ENCODE assay signal across 1 cellular context in genomic region chr17:996554-997344, GRCh38.
TF ChIP-seq lines count a peak whose summit lies in the region.

TSS of gene TIMM22 (plus strand) at chr17:997129. CDS start at chr17:997143, 14 bp downstream.

TF ChIP-seq in HepG2, 621 proteins besides CTCF, POLR2A, EP300 and RAD21 (continued from another document and continues in another):
- TF ChIP-seq, protein P1, sequence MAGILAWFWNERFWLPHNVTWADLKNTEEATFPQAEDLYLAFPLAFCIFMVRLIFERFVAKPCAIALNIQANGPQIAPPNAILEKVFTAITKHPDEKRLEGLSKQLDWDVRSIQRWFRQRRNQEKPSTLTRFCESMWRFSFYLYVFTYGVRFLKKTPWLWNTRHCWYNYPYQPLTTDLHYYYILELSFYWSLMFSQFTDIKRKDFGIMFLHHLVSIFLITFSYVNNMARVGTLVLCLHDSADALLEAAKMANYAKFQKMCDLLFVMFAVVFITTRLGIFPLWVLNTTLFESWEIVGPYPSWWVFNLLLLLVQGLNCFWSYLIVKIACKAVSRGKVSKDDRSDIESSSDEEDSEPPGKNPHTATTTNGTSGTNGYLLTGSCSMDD (CRISPR knock-in tag; IDR thresholded peaks at IDR 0.05) = no peak
- TF ChIP-seq RBM39 (IDR thresholded peaks at IDR 0.05; ENCODE audit: low read depth, low read length, poor library complexity, severe bottlenecking) = peak; percentile 84
- peak; percentile 79 for TF ChIP-seq ELF1 (CRISPR knock-in tag; IDR thresholded peaks at IDR 0.05)
- TF ChIP-seq ZNF607 (CRISPR knock-in tag; IDR thresholded peaks at IDR 0.05; ENCODE audit: borderline replicate concordance) = peak; percentile 34
- TF ChIP-seq ELF4 (CRISPR knock-in tag; IDR thresholded peaks at IDR 0.05; ENCODE audit: borderline replicate concordance) = peak; percentile 62; the same call in 1 of the 2 replicates
- no peak for TF ChIP-seq CBX2 (IDR thresholded peaks at IDR 0.05; ENCODE audit: low read depth, low read length)
- TF ChIP-seq CBX2 (CRISPR knock-in tag; IDR thresholded peaks at IDR 0.05; ENCODE audit: low read depth) = no peak
- no peak for TF ChIP-seq ZNF24 (IDR thresholded peaks at IDR 0.05)
- TF ChIP-seq, protein P2, sequence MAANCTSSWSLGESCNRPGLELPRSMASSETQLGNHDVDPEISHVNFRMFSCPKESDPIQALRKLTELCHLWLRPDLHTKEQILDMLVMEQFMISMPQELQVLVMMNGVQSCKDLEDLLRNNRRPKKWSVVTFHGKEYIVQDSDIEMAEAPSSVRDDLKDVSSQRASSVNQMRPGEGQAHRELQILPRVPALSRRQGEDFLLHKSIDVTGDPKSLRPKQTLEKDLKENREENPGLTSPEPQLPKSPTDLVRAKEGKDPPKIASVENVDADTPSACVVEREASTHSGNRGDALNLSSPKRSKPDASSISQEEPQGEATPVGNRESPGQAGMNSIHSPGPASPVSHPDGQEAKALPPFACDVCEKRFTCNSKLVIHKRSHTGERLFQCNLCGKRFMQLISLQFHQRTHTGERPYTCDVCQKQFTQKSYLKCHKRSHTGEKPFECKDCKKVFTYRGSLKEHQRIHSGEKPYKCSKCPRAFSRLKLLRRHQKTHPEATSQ (CRISPR knock-in tag; IDR thresholded peaks at IDR 0.05; ENCODE audit: borderline replicate concordance) = no peak; the same call in 1 of the 2 replicates
- TF ChIP-seq TAF1 (CRISPR knock-in tag; IDR thresholded peaks at IDR 0.05) = peak; percentile 98
- TF ChIP-seq ZSCAN12 (CRISPR knock-in tag; IDR thresholded peaks at IDR 0.05) = no peak; the same call in 1 of the 2 replicates
- no peak for TF ChIP-seq THYN1 (CRISPR knock-in tag; IDR thresholded peaks at IDR 0.05; ENCODE audit: borderline replicate concordance, low read depth)
- TF ChIP-seq GPBP1L1 (CRISPR knock-in tag; IDR thresholded peaks at IDR 0.05) = no peak
- peak; percentile 48; the same call in 1 of the 2 replicates for TF ChIP-seq ZNF580 (CRISPR knock-in tag; IDR thresholded peaks at IDR 0.05; ENCODE audit: borderline replicate concordance, low read depth)
- TF ChIP-seq, protein P3, sequence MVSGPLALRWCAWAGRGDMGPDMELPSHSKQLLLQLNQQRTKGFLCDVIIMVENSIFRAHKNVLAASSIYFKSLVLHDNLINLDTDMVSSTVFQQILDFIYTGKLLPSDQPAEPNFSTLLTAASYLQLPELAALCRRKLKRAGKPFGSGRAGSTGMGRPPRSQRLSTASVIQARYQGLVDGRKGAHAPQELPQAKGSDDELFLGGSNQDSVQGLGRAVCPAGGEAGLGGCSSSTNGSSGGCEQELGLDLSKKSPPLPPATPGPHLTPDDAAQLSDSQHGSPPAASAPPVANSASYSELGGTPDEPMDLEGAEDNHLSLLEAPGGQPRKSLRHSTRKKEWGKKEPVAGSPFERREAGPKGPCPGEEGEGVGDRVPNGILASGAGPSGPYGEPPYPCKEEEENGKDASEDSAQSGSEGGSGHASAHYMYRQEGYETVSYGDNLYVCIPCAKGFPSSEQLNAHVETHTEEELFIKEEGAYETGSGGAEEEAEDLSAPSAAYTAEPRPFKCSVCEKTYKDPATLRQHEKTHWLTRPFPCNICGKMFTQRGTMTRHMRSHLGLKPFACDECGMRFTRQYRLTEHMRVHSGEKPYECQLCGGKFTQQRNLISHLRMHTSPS (CRISPR knock-in tag; IDR thresholded peaks at IDR 0.05; ENCODE audit: low read depth) = no peak; the same call in 1 of the 2 replicates
- peak; percentile 83 for TF ChIP-seq ETV6 (CRISPR knock-in tag; conservative IDR thresholded peaks at IDR 0.05)
- peak; percentile 96; the same call in 1 of the 2 replicates for TF ChIP-seq ZNF747 (CRISPR knock-in tag; IDR thresholded peaks at IDR 0.05; ENCODE audit: borderline replicate concordance)
- TF ChIP-seq HNRNPLL (IDR thresholded peaks at IDR 0.05; ENCODE audit: low read depth, low read length, poor library complexity, severe bottlenecking) = peak; percentile 79
- TF ChIP-seq STAT5B (CRISPR knock-in tag; IDR thresholded peaks at IDR 0.05) = 0 out of 2 replicates have a peak, but pooled peaks have one; percentile 67
- no peak for TF ChIP-seq ZNF282 (IDR thresholded peaks at IDR 0.05; ENCODE audit: partially characterized antibody)
- peak; percentile 86; the same call in 1 of the 2 replicates for TF ChIP-seq KLF12 (CRISPR knock-in tag; IDR thresholded peaks at IDR 0.05; ENCODE audit: borderline replicate concordance)
- TF ChIP-seq ZNF761 (CRISPR knock-in tag; conservative IDR thresholded peaks at IDR 0.05) = peak; percentile 83
- TF ChIP-seq SP5 (CRISPR knock-in tag; IDR thresholded peaks at IDR 0.05; ENCODE audit: borderline replicate concordance, low read depth) = 0 out of 2 replicates have a peak, but pooled peaks have one; percentile 50
- peak; percentile 76 for TF ChIP-seq TFE3 (CRISPR knock-in tag; IDR thresholded peaks at IDR 0.05)
- peak; percentile 78 for TF ChIP-seq SALL1 (CRISPR knock-in tag; IDR thresholded peaks at IDR 0.05)
- TF ChIP-seq ZSCAN25 (CRISPR knock-in tag; IDR thresholded peaks at IDR 0.05) = peak; percentile 70; the same call in 1 of the 2 replicates
- peak; percentile 50 for TF ChIP-seq PAXIP1 (CRISPR knock-in tag; conservative IDR thresholded peaks at IDR 0.05)
- TF ChIP-seq PHF20 (CRISPR knock-in tag; IDR thresholded peaks at IDR 0.05) = peak; percentile 95
- no peak for TF ChIP-seq KLF13 (CRISPR knock-in tag; IDR thresholded peaks at IDR 0.05)
- 0 out of 2 replicates have a peak, but pooled peaks have one; percentile 85 for TF ChIP-seq ZNF703 (CRISPR knock-in tag; IDR thresholded peaks at IDR 0.05; ENCODE audit: borderline replicate concordance)
- TF ChIP-seq GFI1 (CRISPR knock-in tag; IDR thresholded peaks at IDR 0.05; ENCODE audit: borderline replicate concordance) = 0 out of 2 replicates have a peak, but pooled peaks have one; percentile 30
- peak; percentile 70; the same call in 1 of the 2 replicates for TF ChIP-seq KDM4B (CRISPR knock-in tag; IDR thresholded peaks at IDR 0.05)
- TF ChIP-seq, protein P4, sequence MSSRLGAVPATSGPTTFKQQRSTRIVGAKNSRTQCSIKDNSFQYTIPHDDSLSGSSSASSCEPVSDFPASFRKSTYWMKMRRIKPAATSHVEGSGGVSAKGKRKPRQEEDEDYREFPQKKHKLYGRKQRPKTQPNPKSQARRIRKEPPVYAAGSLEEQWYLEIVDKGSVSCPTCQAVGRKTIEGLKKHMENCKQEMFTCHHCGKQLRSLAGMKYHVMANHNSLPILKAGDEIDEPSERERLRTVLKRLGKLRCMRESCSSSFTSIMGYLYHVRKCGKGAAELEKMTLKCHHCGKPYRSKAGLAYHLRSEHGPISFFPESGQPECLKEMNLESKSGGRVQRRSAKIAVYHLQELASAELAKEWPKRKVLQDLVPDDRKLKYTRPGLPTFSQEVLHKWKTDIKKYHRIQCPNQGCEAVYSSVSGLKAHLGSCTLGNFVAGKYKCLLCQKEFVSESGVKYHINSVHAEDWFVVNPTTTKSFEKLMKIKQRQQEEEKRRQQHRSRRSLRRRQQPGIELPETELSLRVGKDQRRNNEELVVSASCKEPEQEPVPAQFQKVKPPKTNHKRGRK (CRISPR knock-in tag; IDR thresholded peaks at IDR 0.05) = no peak
- TF ChIP-seq PCBP2 (optimal IDR thresholded peaks at IDR 0.05; ENCODE audit: low read depth, low read length, poor library complexity, severe bottlenecking) = no peak
- no peak for TF ChIP-seq ZNF292 (CRISPR knock-in tag; IDR thresholded peaks at IDR 0.05; ENCODE audit: borderline replicate concordance, low read depth)
- no peak for TF ChIP-seq ARNT (IDR thresholded peaks at IDR 0.05)
- TF ChIP-seq SATB2 (CRISPR knock-in tag; IDR thresholded peaks at IDR 0.05) = peak; percentile 88
- no peak for TF ChIP-seq SOX6 (IDR thresholded peaks at IDR 0.05)
- peak; percentile 82 for TF ChIP-seq SOX6 (CRISPR knock-in tag; IDR thresholded peaks at IDR 0.05)
- peak; percentile 74; the same call in 1 of the 2 replicates for TF ChIP-seq SP140L (CRISPR knock-in tag; IDR thresholded peaks at IDR 0.05; ENCODE audit: borderline replicate concordance)
- TF ChIP-seq ZZZ3 (CRISPR knock-in tag; IDR thresholded peaks at IDR 0.05; ENCODE audit: borderline replicate concordance) = no peak; the same call in none of the 2 replicates
- peak; percentile 61 for TF ChIP-seq ZBTB2 (CRISPR knock-in tag; IDR thresholded peaks at IDR 0.05; ENCODE audit: low read depth)
- no peak for TF ChIP-seq ZKSCAN8 (CRISPR knock-in tag; IDR thresholded peaks at IDR 0.05; ENCODE audit: borderline replicate concordance)
- TF ChIP-seq SMAD9 (CRISPR knock-in tag; IDR thresholded peaks at IDR 0.05) = no peak
- no peak for TF ChIP-seq RBM22 (optimal IDR thresholded peaks at IDR 0.05; ENCODE audit: low read length)
